Comparison of ENCODE assay signal across 7 cellular contexts in the genomic region with DNA sequence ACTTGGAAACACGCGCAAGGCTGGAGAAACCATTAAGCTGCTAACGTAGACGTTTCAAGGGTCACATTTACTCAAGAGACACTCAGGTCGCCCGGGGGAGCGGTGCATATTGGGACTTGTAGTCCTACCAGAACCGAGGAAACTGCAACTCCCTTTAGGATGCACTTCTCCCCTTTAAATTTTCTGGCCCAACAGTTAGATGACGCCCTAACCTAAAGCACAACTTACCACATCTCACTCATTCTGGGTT. TPM values are rescaled to one million over a fixed set of nuclear protein-coding genes. Genes with fewer than 3 reads are reported as not detected.
DNase-seq lines count a peak whose midpoint lies in the region; ATAC-seq and TF ChIP-seq lines count a peak whose summit lies in the region.

No MANE protein-coding gene starts in this region.

- no peaks in the 10 kb centered on the region for H3K9me3 ChIP-seq in cardiac muscle cell (ENCODE audit: low read depth)

- no peak for DNase-seq in GM12864 (ENCODE audit: low read depth)
- DNase-seq in cardiac muscle cell (ENCODE audit: low read depth in 1 of 2, low spot score in 1 of 2) = peak in 1 of 2 donors; percentile 92
- peak; percentile 71 for DNase-seq in pulmonary artery endothelial cell (ENCODE audit: low read depth, low spot score)
- DNase-seq in EL = no peak

- peak overlapping the region; percentile 92 for H3K4me3 ChIP-seq in GM12864 (ENCODE audit: low read depth, low read length)
- H3K4me3 ChIP-seq in cardiac muscle cell = peak overlapping the region; percentile 46

- H3K27me3 ChIP-seq in cardiac muscle cell = no peaks in the 10 kb centered on the region

- peaks cover 17% of the 10 kb centered on the region for H3K4me1 ChIP-seq in cardiac muscle cell (ENCODE audit: low read depth)

- no peak for TF ChIP-seq CTCF in GM12864 (IDR thresholded peaks at IDR 0.05; ENCODE audit: low read depth, low read length, missing control alignments)
- no peak for TF ChIP-seq CTCF in cardiac muscle cell (IDR thresholded peaks at IDR 0.05; ENCODE audit: low read depth, low read length)

- ATAC-seq in GM21381 (IDR thresholded peaks at IDR 0.05; ENCODE audit: unreplicated experiment) (peak; percentile 44), HG03565 (IDR thresholded peaks at IDR 0.05; ENCODE audit: unreplicated experiment) (peak; percentile 39)
- peak; percentile 58 to 59 for ATAC-seq in activated CD4-positive, CD25-positive, alpha-beta regulatory T cell treated with anti-CD3 and anti-CD28 coated beads, Interleukin-2, amount 50 U/mL, for 24 hours

- H3K27ac ChIP-seq in cardiac muscle cell = peak overlapping the region; percentile 86

- no peaks in the 10 kb centered on the region for H3K36me3 ChIP-seq in cardiac muscle cell

RNA-seq across cellular contexts. Expression of a gene that starts 0.4 kb away (rescaled TPM):
- total RNA-seq in cardiac muscle cell (26.9 and 37.4 TPM in 2 replicates), pulmonary artery endothelial cell (21.7 and 25.8 TPM in 2 replicates)
- 19.5 and 31.6 TPM in 2 replicates for polyA plus RNA-seq in cardiac muscle cell
